20 cellular contexts compared by ENCODE assay signal in genomic region chr12:116125084-116125483, GRCh38.
A peak's percentile ranks its signal among the peaks of the same experiment; 100 is the strongest.
DNase-seq lines count a peak whose midpoint lies in the region; ATAC-seq, FAIRE-seq and TF ChIP-seq lines count a peak whose summit lies in the region.
"Had no signal": no experiment of that assay in that cellular context is flagged by ENCODE, and none has a peak within 500 bp of the region (broad histone marks: within the 10 kb centered on the region; RNA-seq: fewer than 3 reads in every experiment).

No MANE protein-coding gene starts in this region.

- H3K18ac ChIP-seq in mesendoderm (ENCODE audit: low read length): no peak overlapping the region

- H3K27me3 ChIP-seq in K562 (ENCODE audit: control insufficient read depth in 2 of 2, insufficient read depth in 2 of 2, low read length in 2 of 2) (no peaks in the 10 kb centered on the region), smooth muscle cell (ENCODE audit: low read depth) (no peaks in the 10 kb centered on the region), Peyer's patch (no peaks in the 10 kb centered on the region), mesendoderm (ENCODE audit: insufficient read depth, low read length, poor library complexity) (no peaks in the 10 kb centered on the region)

- H3K9ac ChIP-seq in K562 (ENCODE audit: insufficient read depth in 1 of 2, low read depth in 2 of 2, low read length in 2 of 2): no peak overlapping the region
- no peak overlapping the region for H3K9ac ChIP-seq in smooth muscle cell (ENCODE audit: low read depth)
- no peak overlapping the region for H3K9ac ChIP-seq in mesendoderm (ENCODE audit: low read length)

- CTCF ChIA-PET in K562 (lab: Yijun Ruan, JAX; ENCODE audit: low intra/inter-chr PET ratio): no interaction called here

- TF ChIP-seq CTCF in K562 (IDR thresholded peaks at IDR 0.05 in 2 of 3, conservative IDR thresholded peaks at IDR 0.05 in 1 of 3; ENCODE audit: insufficient read depth in 2 of 3, low read depth in 1 of 3, low read length in 3 of 3) (no peak), smooth muscle cell (IDR thresholded peaks at IDR 0.05; ENCODE audit: borderline replicate concordance, insufficient read depth, poor library complexity, severe bottlenecking) (no peak), Peyer's patch (IDR thresholded peaks at IDR 0.05) (no peak)

- peaks cover 0 to 32% of the 10 kb centered on the region in 2 experiments; a peak in 3 of 5 replicates for H3K4me1 ChIP-seq in K562 (replicated peaks in 1 of 2; ENCODE audit: control insufficient read depth in 2 of 2, insufficient read depth in 2 of 2, low read length in 2 of 2)
- H3K4me1 ChIP-seq in smooth muscle cell (ENCODE audit: low read depth): peaks cover 73% of the 10 kb centered on the region
- peaks cover 0 to 22% (median 4%) of the 10 kb centered on the region in 4 donors for H3K4me1 ChIP-seq in Peyer's patch
- H3K4me1 ChIP-seq in mesendoderm (ENCODE audit: control insufficient read depth, low read depth, low read length): peaks cover 10% of the 10 kb centered on the region

- TF ChIP-seq POLR2A in K562 (conservative IDR thresholded peaks at IDR 0.05) (no peak), Peyer's patch (IDR thresholded peaks at IDR 0.05) (no peak)

- no peaks in the 10 kb centered on the region for H3K9me1 ChIP-seq in K562 (ENCODE audit: control insufficient read depth, insufficient read depth, low read length)

- no peak overlapping the region for H3K27ac ChIP-seq in K562 (ENCODE audit: extremely low read depth, low read depth, low read length)
- H3K27ac ChIP-seq in smooth muscle cell (ENCODE audit: low read depth): peak overlapping the region; percentile 73
- H3K27ac ChIP-seq in Peyer's patch: no peak overlapping the region
- H3K27ac ChIP-seq in mesendoderm (ENCODE audit: low read depth, low read length): no peak overlapping the region
- H3K27ac ChIP-seq: 22Rv1 had no signal

- H3K79me2 ChIP-seq in K562 (ENCODE audit: control insufficient read depth, insufficient read depth, low read length) (peaks cover 100% of the 10 kb centered on the region), smooth muscle cell (ENCODE audit: low read depth) (peaks cover 98% of the 10 kb centered on the region), mesendoderm (ENCODE audit: control insufficient read depth, insufficient read depth, low read length) (peaks cover 39% of the 10 kb centered on the region)

- H3K4ac ChIP-seq in mesendoderm (ENCODE audit: low read depth, low read length): no peak overlapping the region

- H3K23ac ChIP-seq in mesendoderm (ENCODE audit: low read length): no peak overlapping the region

- ATAC-seq in K562: no peak

- H4K20me1 ChIP-seq in K562 (replicated peaks; ENCODE audit: control insufficient read depth, insufficient read depth, low read length): 0 out of 2 replicates have a peak, but pooled peaks cover 18% of the 10 kb centered on the region
- peaks cover 100% of the 10 kb centered on the region for H4K20me1 ChIP-seq in smooth muscle cell (ENCODE audit: low read depth)

- no peak overlapping the region for H2AK5ac ChIP-seq in mesendoderm (ENCODE audit: low read length)

- no peak for FAIRE-seq in K562 (lab: Jason Lieb, UNC)
- FAIRE-seq: GM19239, H54 had no signal

- no peak overlapping the region for H3K4me2 ChIP-seq in K562 (ENCODE audit: insufficient read depth, low read length)
- peak overlapping the region; percentile 63 for H3K4me2 ChIP-seq in smooth muscle cell
- no peak overlapping the region for H3K4me2 ChIP-seq in mesendoderm (ENCODE audit: low read length)

- no peak overlapping the region for H4K8ac ChIP-seq in mesendoderm (ENCODE audit: low read depth, low read length)

- no peak overlapping the region for H2BK5ac ChIP-seq in mesendoderm (ENCODE audit: low read length)

- no peak overlapping the region for H2AFZ ChIP-seq in K562 (ENCODE audit: low read depth, low read length)
- H2AFZ ChIP-seq in smooth muscle cell (ENCODE audit: low read depth): no peak overlapping the region

- H4K5ac ChIP-seq in mesendoderm (ENCODE audit: low read length): no peak overlapping the region

- in situ Hi-C loops in K562 (cut with MboI): no loop called here

- no peaks in the 10 kb centered on the region for H3K9me3 ChIP-seq in K562 (replicated peaks; ENCODE audit: control insufficient read depth, insufficient read depth, low read depth, low read length)
- no peaks in the 10 kb centered on the region for H3K9me3 ChIP-seq in smooth muscle cell (replicated peaks; ENCODE audit: low read depth)
- H3K9me3 ChIP-seq in Peyer's patch: no peaks in the 10 kb centered on the region

- no peak overlapping the region for H3K56ac ChIP-seq in mesendoderm (ENCODE audit: low read length)

- TF ChIP-seq RAD21 in K562 (CRISPR knock-in tag; conservative IDR thresholded peaks at IDR 0.05 in 1 of 2, IDR thresholded peaks at IDR 0.05 in 1 of 2): no peak

- peaks cover 20% of the 10 kb centered on the region for H3F3A ChIP-seq in smooth muscle cell (ENCODE audit: low read depth)

- BruUV-seq in K562 (replicated peaks; lab: Mats Ljungman, UMichigan): no TSS peak

- H3K36me3 ChIP-seq in K562 (ENCODE audit: control insufficient read depth, insufficient read depth, low read length) (no peaks in the 10 kb centered on the region), smooth muscle cell (ENCODE audit: low read depth) (no peaks in the 10 kb centered on the region), Peyer's patch (no peaks in the 10 kb centered on the region), mesendoderm (ENCODE audit: control insufficient read depth, insufficient read depth, low read length) (no peaks in the 10 kb centered on the region)

- H3K4me3 ChIP-seq in K562 (no peak overlapping the region), smooth muscle cell (no peak overlapping the region), Peyer's patch (no peak overlapping the region), mesendoderm (ENCODE audit: low read length) (no peak overlapping the region)

- no peak for TF ChIP-seq EP300 in K562 (IDR thresholded peaks at IDR 0.05; ENCODE audit: low read length)

- no peak overlapping the region for H2BK15ac ChIP-seq in mesendoderm (replicated peaks; ENCODE audit: low read depth)

- no peak overlapping the region for H2BK120ac ChIP-seq in mesendoderm (ENCODE audit: low read depth, low read length)

- intact Hi-C loops in K562 (cut with micrococcal nuclease): no loop called here

- DNase-seq in NCI-H82 (lab: John Stamatoyannopoulos, UW) (peak; percentile 30), NCI-H82 treated with DMSO at 0.1 percent for 48 hours (lab: John Stamatoyannopoulos, UW; ENCODE audit: unreplicated experiment) (no peak), NCI-H69 (lab: John Stamatoyannopoulos, UW) (peak; percentile 41), K562 (ENCODE audit: extremely low read depth in 1 of 4, low spot score in 3 of 4) (no peak), smooth muscle cell (lab: John Stamatoyannopoulos, UW; ENCODE audit: unreplicated experiment) (no peak), Peyer's patch (no peak), mesendoderm (no peak)
- DNase-seq in activated CD4-positive, alpha-beta T cell treated with anti-CD3 and anti-CD28 coated beads for 48 hours: no peak
- DNase-seq: DMS53, GDM1, KBM-7, MM.1S, NCI-H1048, NCI-H1417 treated with DMSO at 0.1 percent for 48 hours, NCI-H187, NCI-H446 treated with DMSO at 0.1 percent for 48 hours, NCI-H526 treated with DMSO at 0.1 percent for 48 hours had no signal

- peaks cover 5% of the 10 kb centered on the region for H3K79me1 ChIP-seq in mesendoderm (ENCODE audit: low read length)

- WGBS in K562 (ENCODE audit: insufficient coverage, low coverage, missing lambda C conversion rate): 43% methylated on average over 2 of the region's 2 CpGs
- 75% methylated on average over 2 of the region's 2 CpGs for WGBS in smooth muscle cell (ENCODE audit: low lambda C conversion rate)
- no CpG with 5 or more reads among the region's 2 CpGs for WGBS in mesendoderm (ENCODE audit: extremely low coverage, insufficient coverage, low lambda C conversion rate)

- POLR2A ChIA-PET in K562 (lab: Yijun Ruan, JAX): no interaction called here

TF ChIP-seq in K562, 482 proteins besides CTCF, POLR2A, EP300 and RAD21:
- TF ChIP-seq POU5F1 (IDR thresholded peaks at IDR 0.05; ENCODE audit: borderline replicate concordance, low read depth, low read length, partially characterized antibody) (no peak), RBM17 (IDR thresholded peaks at IDR 0.05; ENCODE audit: borderline replicate concordance, low read depth, low read length) (no peak), HINFP (tag; conservative IDR thresholded peaks at IDR 0.05; ENCODE audit: low read depth) (no peak), ZNF121 (CRISPR knock-in tag; conservative IDR thresholded peaks at IDR 0.05) (0 out of 2 replicates have a peak, but pooled peaks have one; percentile 20), PYGO2 (tag; IDR thresholded peaks at IDR 0.05) (no peak), SNIP1 (IDR thresholded peaks at IDR 0.05; ENCODE audit: low read depth) (no peak), NFE2L1 (tag; IDR thresholded peaks at IDR 0.05; ENCODE audit: borderline replicate concordance, low read depth) (no peak), MEF2A (IDR thresholded peaks at IDR 0.05; ENCODE audit: control insufficient read depth, low read depth, low read length) (no peak), GABPA (tag; conservative IDR thresholded peaks at IDR 0.05; ENCODE audit: low read depth) (no peak), ZNF57 (CRISPR knock-in tag; IDR thresholded peaks at IDR 0.05) (no peak), POLR2AphosphoS2 (IDR thresholded peaks at IDR 0.05; ENCODE audit: low read length) (no peak), MTA1 (IDR thresholded peaks at IDR 0.05; ENCODE audit: borderline replicate concordance) (no peak), MEIS2 (IDR thresholded peaks at IDR 0.05; ENCODE audit: partially characterized antibody) (peak; percentile 37), TAF15 (IDR thresholded peaks at IDR 0.05; ENCODE audit: low read depth, low read length) (no peak), DMBX1 (CRISPR knock-in tag; IDR thresholded peaks at IDR 0.05; ENCODE audit: borderline replicate concordance) (no peak)

Comparison
In these comparisons a context has a peak if more than half of its experiments do, and no peak if none do; other contexts are left out.
1. DNase-seq: peak in NCI-H82 (single experiment) and NCI-H69 (single experiment); none in NCI-H82 treated with DMSO at 0.1 percent for 48 hours (single experiment), K562 (0 of 4), smooth muscle cell (single experiment), Peyer's patch (0 of 3), activated CD4-positive, alpha-beta T cell treated with anti-CD3 and anti-CD28 coated beads for 48 hours (single experiment) and mesendoderm (single experiment).